ENCODE assay signal across 14 cellular contexts in the genomic region with DNA sequence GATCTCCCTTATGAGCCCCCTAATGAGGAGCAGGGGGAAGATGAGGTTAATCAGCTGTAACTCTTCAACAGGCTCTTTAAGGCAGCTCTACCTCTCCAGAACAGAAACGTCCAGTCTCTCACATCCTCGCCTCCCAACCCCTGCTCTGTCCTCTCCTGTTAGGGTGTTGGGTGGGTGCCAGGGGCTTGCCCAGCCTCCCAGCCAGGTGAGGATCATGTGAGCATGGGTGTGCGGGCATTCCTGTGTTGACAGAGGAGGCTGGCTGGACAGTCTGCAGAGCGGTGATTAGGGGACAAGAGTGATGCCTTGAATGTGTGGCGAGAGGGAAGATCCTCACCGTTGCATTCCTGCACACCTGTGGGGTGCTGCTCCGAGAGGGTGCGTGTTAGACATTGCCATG. TPM values are rescaled to one million over a fixed set of nuclear protein-coding genes. Genes with fewer than 3 reads are reported as not detected.
DNase-seq lines count a peak whose midpoint lies in the region; ATAC-seq and TF ChIP-seq lines count a peak whose summit lies in the region.
"Had no signal": no experiment of that assay in that cellular context is flagged by ENCODE, and none has a peak within 500 bp of the region (broad histone marks: within the 10 kb centered on the region; RNA-seq: fewer than 3 reads in every experiment).

No MANE protein-coding gene starts in this region.

- H3K36me3 Mint-ChIP-seq in chondrocyte (ENCODE audit: low read depth): peaks cover 16% of the 10 kb centered on the region

- H3K36me3 ChIP-seq in MM.1S (replicated peaks; ENCODE audit: insufficient read depth, low read length) (no peaks in the 10 kb centered on the region), thyroid gland (no peaks in the 10 kb centered on the region)

- H3K79me2 ChIP-seq in MM.1S (ENCODE audit: low read length): no peaks in the 10 kb centered on the region

- no peaks in the 10 kb centered on the region for H3K9me3 ChIP-seq in MM.1S (replicated peaks; ENCODE audit: insufficient read depth, low read length)
- no peaks in the 10 kb centered on the region for H3K9me3 ChIP-seq in thyroid gland

- no peak overlapping the region for H3K27ac Mint-ChIP-seq in chondrocyte (ENCODE audit: unreplicated experiment)
- H3K27ac Mint-ChIP-seq: CD4-positive, CD25-positive, alpha-beta regulatory T cell; HFFc6 had no signal

- 39 to 59% methylated on average over 8 of the region's 8 CpGs for WGBS in thyroid gland, 2 donors

- DNase-seq in MM.1S: no peak
- DNase-seq in left colon: peak; percentile 37 to 52
- peak; percentile 94 to 95 for DNase-seq in thyroid gland
- DNase-seq in HuH-7.5 (ENCODE audit: low spot score): no peak
- DNase-seq in chondrocyte (ENCODE audit: low spot score): no peak
- DNase-seq: Calu3; CD4-positive, CD25-positive, alpha-beta regulatory T cell; DMS79; HCEC 1CT; HFFc6 had no signal

- H3K4me1 Mint-ChIP-seq in chondrocyte (ENCODE audit: low read depth): no peaks in the 10 kb centered on the region

- H3K4me2 ChIP-seq in MM.1S (ENCODE audit: low read depth, low read length): peak overlapping the region; percentile 37; the same call in 1 of the 2 replicates

- H3K9me2 ChIP-seq in MM.1S (replicated peaks; ENCODE audit: insufficient read depth, low read length): no peaks in the 10 kb centered on the region

- H3K4me3 Mint-ChIP-seq in chondrocyte (ENCODE audit: unreplicated experiment): no peak overlapping the region
- H3K4me3 Mint-ChIP-seq: CD4-positive, CD25-positive, alpha-beta regulatory T cell; HFFc6 had no signal

- no peak overlapping the region for H2AFZ ChIP-seq in MM.1S (ENCODE audit: low read length)

- peaks cover 16% of the 10 kb centered on the region; the same call in 1 of the 2 replicates for H3F3A ChIP-seq in MM.1S (ENCODE audit: insufficient read depth, low read length)

- no peaks in the 10 kb centered on the region for H4K20me1 ChIP-seq in MM.1S (ENCODE audit: insufficient read depth, low read length)

- ATAC-seq in left colon: peak; percentile 81
- ATAC-seq in HG03432 (IDR thresholded peaks at IDR 0.05; ENCODE audit: unreplicated experiment): no peak
- ATAC-seq: GM12878, HepG2 had no signal

- TF ChIP-seq CTCF in C4-2B (conservative IDR thresholded peaks at IDR 0.05) (no peak), MM.1S (IDR thresholded peaks at IDR 0.05; ENCODE audit: low read length) (no peak), thyroid gland (IDR thresholded peaks at IDR 0.05) (no peak), chondrocyte (IDR thresholded peaks at IDR 0.05) (no peak)

- H3K9ac ChIP-seq in MM.1S (ENCODE audit: low read length): no peak overlapping the region

- no peak for TF ChIP-seq POLR2A in thyroid gland (IDR thresholded peaks at IDR 0.05)

- H3K4me1 ChIP-seq in MM.1S (ENCODE audit: low read length) (peaks cover 34% of the 10 kb centered on the region), thyroid gland (peaks cover 0 to 18% of the 10 kb centered on the region in 2 donors)

- H3K4me3 ChIP-seq in MM.1S (ENCODE audit: low read length) (no peak overlapping the region), thyroid gland (replicated peaks in 1 of 3) (no peak overlapping the region)
- H3K4me3 ChIP-seq: GM12878 had no signal

- H3K27ac ChIP-seq in C4-2B (peak overlapping the region; percentile 2; the same call in 1 of the 2 replicates), MM.1S (ENCODE audit: low read length) (no peak overlapping the region), thyroid gland (no peak overlapping the region)

- no peaks in the 10 kb centered on the region for H3K27me3 Mint-ChIP-seq in chondrocyte (ENCODE audit: low read depth)
- H3K27me3 Mint-ChIP-seq: CD4-positive, CD25-positive, alpha-beta regulatory T cell had no signal

- no peaks in the 10 kb centered on the region for H3K9me3 Mint-ChIP-seq in chondrocyte (ENCODE audit: low read depth)
- H3K9me3 Mint-ChIP-seq: HFFc6 had no signal

- intact Hi-C loops in left colon (cut with DNase I, micrococcal nuclease): no loop called here
- intact Hi-C loops in thyroid gland (cut with DNase I): no loop called here

- H3K27me3 ChIP-seq in MM.1S (replicated peaks; ENCODE audit: insufficient read depth, low read length): no peaks in the 10 kb centered on the region
- no peaks in the 10 kb centered on the region for H3K27me3 ChIP-seq in thyroid gland

RNA-seq across cellular contexts. Expression of gene CCDC180, which starts 51.7 kb away (rescaled TPM):
- total RNA-seq in left colon (1 to 10 TPM; 1.2 to 2.0 TPM), thyroid gland (10 to 100 TPM in 3 of 4 donors, 1 to 10 TPM in 1; 5.2 to 33.0 (median 11.0) TPM), chondrocyte (5.1 to 8.5 TPM (median 5.4 TPM) in 3 replicates)

RNA-seq across cellular contexts. Expression of gene TDRD7, which starts 52.7 kb away (rescaled TPM):
- 10 to 100 TPM; 30.7 to 37.7 TPM for total RNA-seq in left colon
- total RNA-seq in thyroid gland: 10 to 100 TPM in 3 of 4 donors, 1 to 10 TPM in 1; 9.9 to 12.8 (median 11.4) TPM
- 8.9 to 9.8 TPM (median 9.7 TPM) in 3 replicates for total RNA-seq in chondrocyte

Comparison
In these comparisons a context has a peak if more than half of its experiments do, and no peak if none do; other contexts are left out.
1. DNase-seq: peak in left colon (2 of 2) and thyroid gland (2 of 2); none in MM.1S (single experiment), HuH-7.5 (single experiment) and chondrocyte (single experiment).